8 cellular contexts compared by ENCODE assay signal in the genomic region with DNA sequence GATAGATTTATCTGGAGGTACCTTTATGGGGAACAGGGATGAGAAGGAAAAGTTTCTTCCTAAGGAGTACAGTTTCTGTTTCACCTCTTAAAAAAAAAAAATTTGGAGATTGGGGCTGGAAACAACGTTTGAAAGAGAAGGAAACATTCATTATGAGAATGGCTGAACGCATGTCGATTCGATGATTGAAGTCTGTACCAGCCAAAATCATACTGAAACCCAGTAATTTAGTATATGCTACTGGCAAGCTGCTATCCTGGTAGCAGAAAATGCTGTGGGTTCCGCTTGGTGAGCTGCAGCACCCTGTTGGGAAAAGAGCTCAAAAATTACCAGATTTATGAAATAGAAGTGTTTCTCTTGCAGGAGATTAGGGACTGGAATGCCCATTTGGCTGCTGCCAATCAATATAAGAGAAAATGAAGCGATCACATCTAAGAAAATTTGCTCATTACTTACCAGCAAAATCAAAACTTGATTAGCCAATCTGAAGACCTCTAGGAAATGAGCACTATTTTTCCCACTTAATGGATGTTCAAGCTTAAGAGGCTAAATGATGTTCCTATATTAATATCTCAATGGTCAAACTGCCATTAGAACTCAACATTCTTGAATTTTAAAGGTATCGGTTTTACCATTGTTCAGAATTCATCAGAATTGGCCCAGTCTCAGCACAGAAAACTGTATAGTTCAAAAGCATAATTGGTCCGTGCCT. TPM values are rescaled to one million over a fixed set of nuclear protein-coding genes. Genes with fewer than 3 reads are reported as not detected.
A peak's percentile ranks its signal among the peaks of the same experiment; 100 is the strongest.
DNase-seq lines count a peak whose midpoint lies in the region; ATAC-seq and TF ChIP-seq lines count a peak whose summit lies in the region.

No MANE protein-coding gene starts in this region.

- H3K4me3 ChIP-seq in IMR-90 (ENCODE audit: insufficient read depth, low read depth, low read length) (peak overlapping the region; percentile 81), astrocyte of the spinal cord (ENCODE audit: low read depth, low read length) (peak overlapping the region; percentile 89), mesenchymal stem cell (ENCODE audit: insufficient read depth in 1 of 2, low read depth in 1 of 2, low read length in 2 of 2) (peak overlapping the region; percentile 74 to 95), uterus (peak overlapping the region; percentile 77 to 88)

- peak overlapping the region; percentile 88 for H3K4me3 Mint-ChIP-seq in CD4-positive, alpha-beta T cell

- H3K9me1 ChIP-seq in IMR-90 (ENCODE audit: insufficient read depth, low read length): peaks cover 4% of the 10 kb centered on the region

- no peak for ATAC-seq in CD4-positive, alpha-beta T cell (ENCODE audit: poor library complexity)
- ATAC-seq in GM19467 (IDR thresholded peaks at IDR 0.05; ENCODE audit: unreplicated experiment) (peak; percentile 26), IMR-90 (ENCODE audit: low read depth) (no peak)

- peak overlapping the region; percentile 100 for H2AK9ac ChIP-seq in IMR-90 (replicated peaks; ENCODE audit: low read depth, low read length, poor library complexity)

- no peaks in the 10 kb centered on the region for H3K27me3 Mint-ChIP-seq in CD4-positive, alpha-beta T cell

- H3K36me3 ChIP-seq in IMR-90 (ENCODE audit: control insufficient read depth, insufficient read depth, low read length) (peaks cover 2% of the 10 kb centered on the region; the same call in 1 of the 2 replicates), mesenchymal stem cell (ENCODE audit: control insufficient read depth in 1 of 2, insufficient read depth in 2 of 2, low read depth in 1 of 2, low read length in 2 of 2) (peaks cover 3 to 4% of the 10 kb centered on the region in 2 experiments), uterus (no peaks in the 10 kb centered on the region)

- peaks cover 46% of the 10 kb centered on the region for H3K4me1 Mint-ChIP-seq in CD4-positive, alpha-beta T cell (ENCODE audit: low read depth)

- H3K27me3 ChIP-seq in CD4-positive, alpha-beta T cell (ENCODE audit: control insufficient read depth, insufficient read depth, low read length): no peaks in the 10 kb centered on the region
- no peaks in the 10 kb centered on the region for H3K27me3 ChIP-seq in IMR-90 (ENCODE audit: control insufficient read depth, insufficient read depth, low read length)
- H3K27me3 ChIP-seq in mesenchymal stem cell (ENCODE audit: control insufficient read depth in 1 of 2, insufficient read depth in 1 of 2, low read length in 2 of 2): no peaks in the 10 kb centered on the region
- no peaks in the 10 kb centered on the region for H3K27me3 ChIP-seq in uterus

- peak overlapping the region; percentile 83 for H4K5ac ChIP-seq in IMR-90 (ENCODE audit: low read depth, low read length)

- peak overlapping the region; percentile 100 for H3K4ac ChIP-seq in IMR-90 (ENCODE audit: low read depth, low read length)
- H3K4ac ChIP-seq in mesenchymal stem cell (ENCODE audit: low read depth in 1 of 2, low read length in 2 of 2): peak overlapping the region in 1 of 2 experiments; percentile 90

- H3K79me1 ChIP-seq in IMR-90 (ENCODE audit: low read depth in 1 of 2, low read length in 2 of 2) (peaks cover 3 to 27% of the 10 kb centered on the region in 2 experiments; a peak in 2 of 4 replicates), mesenchymal stem cell (replicated peaks; ENCODE audit: low read length, poor library complexity, severe bottlenecking) (peaks cover 3% of the 10 kb centered on the region)

- in situ Hi-C loops in IMR-90 (cut with MboI; ENCODE audit: low sequenced_read_pairs) (no loop called here), astrocyte of the spinal cord (cut with HindIII; ENCODE audit: low sequenced_read_pairs) (no loop called here)

- H4K8ac ChIP-seq in IMR-90 (ENCODE audit: low read depth in 2 of 2, low read length in 2 of 2): peak overlapping the region; percentile 99 to 100
- no peak overlapping the region for H4K8ac ChIP-seq in mesenchymal stem cell (ENCODE audit: low read length)

- peak overlapping the region; percentile 99 for H2BK120ac ChIP-seq in IMR-90 (ENCODE audit: low read depth, low read length)
- peak overlapping the region; percentile 98 for H2BK120ac ChIP-seq in mesenchymal stem cell (ENCODE audit: low read depth, low read length)

- no peak overlapping the region for H2BK12ac ChIP-seq in mesenchymal stem cell (ENCODE audit: low read length in 2 of 2)

- H3K36me3 Mint-ChIP-seq in CD4-positive, alpha-beta T cell (ENCODE audit: low read depth): peaks cover 19% of the 10 kb centered on the region

- 31% methylated on average over 2 of the region's 8 CpGs; no CpG with 5 or more reads in 1 of the 2 experiments for WGBS in IMR-90 (ENCODE audit: extremely low coverage in 2 of 2, insufficient read length in 1 of 2), 2 experiments
- 22% methylated on average over 7 of the region's 8 CpGs for WGBS in mesenchymal stem cell

- H3K23ac ChIP-seq in IMR-90 (ENCODE audit: low read depth, low read length) (peak overlapping the region; percentile 100), mesenchymal stem cell (ENCODE audit: low read length in 2 of 2) (no peak overlapping the region)

- dilution Hi-C loops in IMR-90 (cut with HindIII; ENCODE audit: low sequenced_read_pairs, unreplicated experiment): no loop called here

- TSS peak; percentile 79 for BruUV-seq in IMR-90 (replicated peaks; lab: Mats Ljungman, UMichigan)

- peak overlapping the region; percentile 100 for H3K56ac ChIP-seq in IMR-90 (ENCODE audit: extremely low read depth, insufficient read depth, low read length)

- no peaks in the 10 kb centered on the region for H3K9me3 ChIP-seq in CD4-positive, alpha-beta T cell (ENCODE audit: control insufficient read depth, low read length)
- no peaks in the 10 kb centered on the region for H3K9me3 ChIP-seq in IMR-90 (ENCODE audit: control insufficient read depth, insufficient read depth, low read length)
- no peaks in the 10 kb centered on the region for H3K9me3 ChIP-seq in mesenchymal stem cell (ENCODE audit: control insufficient read depth, low read length)
- no peaks in the 10 kb centered on the region for H3K9me3 ChIP-seq in uterus

- CTCF ChIA-PET in CD4-positive, alpha-beta T cell (lab: Charles Lee): no interaction called here
- CTCF ChIA-PET in IMR-90 (lab: Yijun Ruan, JAX): no interaction called here

- TF ChIP-seq RAD21 in IMR-90 (IDR thresholded peaks at IDR 0.05; ENCODE audit: low read length): no peak

- POLR2A ChIA-PET in CD4-positive, alpha-beta T cell (lab: Charles Lee): interaction anchor here (1.1 to 1.9 kb wide), 3 partner anchors 22 to 45 kb away, joined by 3 to 10 read pairs (median 4); no protein-coding TSS in a partner anchor
- POLR2A ChIA-PET in IMR-90 (lab: Charles Lee; ENCODE audit: unreplicated experiment): interaction anchor here (0.8 to 1.1 kb wide), 2 partner anchors 21 to 25 kb away, joined by 3 to 4 read pairs; no protein-coding TSS in a partner anchor

- H2AFZ ChIP-seq in IMR-90 (replicated peaks; ENCODE audit: low read length, poor library complexity) (peak overlapping the region; percentile 76), mesenchymal stem cell (ENCODE audit: low read depth, low read length) (no peak overlapping the region)

- H3K4me2 ChIP-seq in IMR-90 (ENCODE audit: low read depth, low read length) (peak overlapping the region; percentile 95), mesenchymal stem cell (ENCODE audit: low read length, poor library complexity, severe bottlenecking) (peak overlapping the region; percentile 80)

- H2AK5ac ChIP-seq in IMR-90 (ENCODE audit: low read depth, low read length) (peak overlapping the region; percentile 100), mesenchymal stem cell (ENCODE audit: low read length, severe bottlenecking) (peak overlapping the region; percentile 96)

- no peak for TF ChIP-seq CTCF in CD4-positive, alpha-beta T cell (IDR thresholded peaks at IDR 0.05)
- no peak for TF ChIP-seq CTCF in IMR-90 (conservative IDR thresholded peaks at IDR 0.05; ENCODE audit: low read depth, low read length)
- TF ChIP-seq CTCF in astrocyte of the spinal cord (IDR thresholded peaks at IDR 0.05; ENCODE audit: low read depth, low read length): no peak
- no peak for TF ChIP-seq CTCF in uterus (IDR thresholded peaks at IDR 0.05)

- peak overlapping the region; percentile 100 for H3K14ac ChIP-seq in IMR-90 (replicated peaks; ENCODE audit: low read depth, low read length)
- no peak overlapping the region for H3K14ac ChIP-seq in mesenchymal stem cell (ENCODE audit: low read length in 2 of 2)

- H3K9ac ChIP-seq in IMR-90 (ENCODE audit: low read depth, low read length) (peak overlapping the region; percentile 100), mesenchymal stem cell (ENCODE audit: low read length) (peak overlapping the region; percentile 100)

- H3K4me1 ChIP-seq in IMR-90 (ENCODE audit: control insufficient read depth, insufficient read depth, low read length): peaks cover 8% of the 10 kb centered on the region
- H3K4me1 ChIP-seq in mesenchymal stem cell (ENCODE audit: control insufficient read depth, insufficient read depth, low read depth, low read length): peaks cover 5% of the 10 kb centered on the region
- H3K4me1 ChIP-seq in uterus: peaks cover 0 to 3% of the 10 kb centered on the region in 2 donors

- H3K18ac ChIP-seq in IMR-90 (ENCODE audit: low read depth, low read length) (peak overlapping the region; percentile 87), mesenchymal stem cell (ENCODE audit: low read depth in 1 of 2, low read length in 2 of 2) (peak overlapping the region; percentile 38 to 99)

- H2BK5ac ChIP-seq in IMR-90 (ENCODE audit: low read depth, low read length, poor library complexity, severe bottlenecking) (peak overlapping the region; percentile 95), mesenchymal stem cell (ENCODE audit: low read depth, low read length, poor library complexity, severe bottlenecking) (peak overlapping the region; percentile 96)

- H4K20me1 ChIP-seq in IMR-90 (ENCODE audit: insufficient read depth, low read length): peaks cover 34% of the 10 kb centered on the region

- peak overlapping the region; percentile 97 for H2BK20ac ChIP-seq in IMR-90 (ENCODE audit: low read depth, low read length)

- no peaks in the 10 kb centered on the region for H3K9me3 Mint-ChIP-seq in CD4-positive, alpha-beta T cell

- H4K91ac ChIP-seq in IMR-90 (ENCODE audit: insufficient read depth, low read depth, low read length) (peak overlapping the region; percentile 100), mesenchymal stem cell (ENCODE audit: low read length) (no peak overlapping the region)

- intact Hi-C loops in CD4-positive, alpha-beta T cell (cut with DNase I, micrococcal nuclease): loop anchor here (2.0 to 10.0 kb wide), 4 partner anchors 22 to 574 kb away; no protein-coding TSS in a partner anchor
- intact Hi-C loops in IMR-90 (cut with micrococcal nuclease) (loop anchor here (1.0 kb wide), 2 partner anchors 21 to 46 kb away; no protein-coding TSS in a partner anchor), uterus (cut with DNase I; ENCODE audit: low total_unique reads) (no loop called here)

- H3K27ac Mint-ChIP-seq in CD4-positive, alpha-beta T cell: peak overlapping the region; percentile 89

- H2BK15ac ChIP-seq in IMR-90 (ENCODE audit: low read depth, low read length): peak overlapping the region; percentile 99
- H2BK15ac ChIP-seq in mesenchymal stem cell (ENCODE audit: low read depth, poor library complexity, severe bottlenecking): no peak overlapping the region

- no peak for DNase-seq in CD4-positive, alpha-beta T cell
- DNase-seq in IMR-90 (no peak), astrocyte of the spinal cord (ENCODE audit: low read depth, low spot score) (no peak), mesenchymal stem cell (no peak), uterus (no peak), islet precursor cell (no peak), germinal center (ENCODE audit: low spot score) (no peak)

- TF ChIP-seq POLR2A in IMR-90 (IDR thresholded peaks at IDR 0.05; ENCODE audit: low read depth, low read length) (no peak; the same call in 1 of the 2 replicates), uterus (IDR thresholded peaks at IDR 0.05) (no peak)

- H3K27ac ChIP-seq in CD4-positive, alpha-beta T cell (ENCODE audit: low read depth, low read length): peak overlapping the region; percentile 52
- H3K27ac ChIP-seq in IMR-90 (ENCODE audit: insufficient read depth, low read length) (peak overlapping the region; percentile 92), mesenchymal stem cell (ENCODE audit: low read length, poor library complexity, severe bottlenecking) (peak overlapping the region; percentile 99), uterus (peak overlapping the region; percentile 93 to 96)

RNA-seq across cellular contexts. Expression of a gene that starts 1.1 kb away (rescaled TPM):
- total RNA-seq in CD4-positive, alpha-beta T cell: 10 to 100 TPM; 82.4 to 82.9 TPM
- total RNA-seq in IMR-90 (2012; rRNA removed) (1,331 and 2,388 TPM in 2 replicates), uterus (1,000 to 10,000 TPM in 1 of 4 donors, 100 to 1,000 TPM in 3; 484 to 1,046 (median 601) TPM)
- 1,631 and 2,066 TPM in 2 replicates for polyA plus RNA-seq in IMR-90 (2012; rRNA removed)
- 248 and 281 TPM in 2 replicates for polyA plus RNA-seq in IMR-90 (2012; cell fraction: cytosol; rRNA removed)
- 53.9 and 506 TPM in 2 replicates for polyA plus RNA-seq in IMR-90 (2012; cell fraction: nucleus; rRNA removed; ENCODE audit: low replicate concordance)
- polyA plus RNA-seq in mesenchymal stem cell (2013, experiment 1 of 2): 1,059 TPM
- polyA plus RNA-seq in mesenchymal stem cell (2013, experiment 2 of 2): 1,073 TPM

Comparison
In these comparisons a context has a peak if more than half of its experiments do, and no peak if none do; other contexts are left out.
1. RNA of a gene that starts 1.1 kb away (total RNA-seq): 1,331 to 2,388 TPM in IMR-90 and 484 to 1,046 TPM in uterus; 82.4 to 82.9 TPM in CD4-positive, alpha-beta T cell; every median in the first group is over 4 times any median in the second.
2. Peak in every context shown above with its lines, with median percentiles within 50 percentile points of each other: H3K27ac ChIP-seq and H3K4me3 ChIP-seq.